In the genomic region with DNA sequence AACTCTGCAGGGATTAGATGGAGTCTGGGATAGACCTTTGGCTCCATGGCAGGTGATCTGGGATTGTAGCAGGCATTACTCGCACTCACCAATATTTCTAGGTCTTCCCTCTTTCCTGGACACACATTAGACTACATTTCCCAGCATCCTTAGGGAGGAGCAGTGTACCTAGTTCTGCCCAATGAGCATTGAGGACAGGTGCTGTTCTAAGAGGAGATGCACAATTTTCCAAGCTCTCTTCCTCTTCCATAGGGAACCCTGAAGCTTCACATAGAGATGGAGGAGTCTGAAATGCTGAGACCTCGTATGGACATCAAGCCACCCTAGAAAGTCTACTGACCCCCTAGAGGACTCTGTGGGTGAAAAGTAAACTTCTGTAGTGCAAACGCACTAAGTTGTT, we compare ENCODE assay signal across 18 cellular contexts. TPM values are rescaled to one million over a fixed set of nuclear protein-coding genes. Genes with fewer than 3 reads are reported as not detected.
DNase-seq lines count a peak whose midpoint lies in the region; ATAC-seq and TF ChIP-seq lines count a peak whose summit lies in the region.
"Had no signal": no experiment of that assay in that cellular context is flagged by ENCODE, and none has a peak within 500 bp of the region (broad histone marks: within the 10 kb centered on the region; RNA-seq: fewer than 3 reads in every experiment).

No MANE protein-coding gene starts in this region.

- no peaks in the 10 kb centered on the region for H3K9me3 Mint-ChIP-seq in dendritic cell treated with granulocyte-macrophage colony-stimulating factor and Interleukin-4, amounts not matched to agents 40 ng/mL and 50 ng/mL, for 4 days
- H3K9me3 Mint-ChIP-seq in CD4-positive, alpha-beta T cell, result no peaks in the 10 kb centered on the region
- H3K9me3 Mint-ChIP-seq: activated CD4-positive, alpha-beta memory T cell treated with anti-CD3 and anti-CD28 coated beads for 36 hours; activated naive CD4-positive, alpha-beta T cell treated with anti-CD3 and anti-CD28 coated beads, Interleukin-2, amount 10 ng/mL, durations not matched to agents 7 days and 5 days had no signal

- no peaks in the 10 kb centered on the region for H3K9me3 ChIP-seq in CD4-positive, alpha-beta T cell (ENCODE audit: control insufficient read depth, low read length)
- H3K9me3 ChIP-seq: colonic mucosa, left lung, Peyer's patch had no signal

- H3K36me3 Mint-ChIP-seq in dendritic cell treated with granulocyte-macrophage colony-stimulating factor and Interleukin-4, amounts not matched to agents 40 ng/mL and 50 ng/mL, for 4 days (ENCODE audit: low read depth), result no peaks in the 10 kb centered on the region
- no peaks in the 10 kb centered on the region for H3K36me3 Mint-ChIP-seq in CD4-positive, alpha-beta T cell (ENCODE audit: low read depth)
- H3K36me3 Mint-ChIP-seq: activated CD4-positive, alpha-beta memory T cell treated with anti-CD3 and anti-CD28 coated beads for 36 hours; activated naive CD4-positive, alpha-beta T cell treated with anti-CD3 and anti-CD28 coated beads, Interleukin-2, amount 10 ng/mL, durations not matched to agents 7 days and 5 days had no signal

- no peaks in the 10 kb centered on the region for H3K27me3 Mint-ChIP-seq in dendritic cell treated with granulocyte-macrophage colony-stimulating factor and Interleukin-4, amounts not matched to agents 40 ng/mL and 50 ng/mL, for 4 days
- H3K27me3 Mint-ChIP-seq in CD4-positive, alpha-beta T cell, result no peaks in the 10 kb centered on the region
- H3K27me3 Mint-ChIP-seq: activated CD4-positive, alpha-beta memory T cell treated with anti-CD3 and anti-CD28 coated beads for 36 hours had no signal

- peak overlapping the region; percentile 19 for H3K27ac Mint-ChIP-seq in dendritic cell treated with granulocyte-macrophage colony-stimulating factor and Interleukin-4, amounts not matched to agents 40 ng/mL and 50 ng/mL, for 4 days
- no peak overlapping the region for H3K27ac Mint-ChIP-seq in CD4-positive, alpha-beta T cell
- H3K27ac Mint-ChIP-seq: activated CD4-positive, alpha-beta memory T cell treated with anti-CD3 and anti-CD28 coated beads for 36 hours; activated naive CD4-positive, alpha-beta T cell treated with anti-CD3 and anti-CD28 coated beads, Interleukin-2, amount 10 ng/mL, durations not matched to agents 7 days and 5 days had no signal

- peak; percentile 15 for DNase-seq in SIG-M5 treated with dmso at 0.1 percent for 504 hours (lab: John Stamatoyannopoulos, UW; ENCODE audit: unreplicated experiment)
- DNase-seq in SIG-M5 (lab: John Stamatoyannopoulos, UW), result no peak
- DNase-seq in M059J (ENCODE audit: low read depth), result peak; percentile 31
- no peak for DNase-seq in NCI-H1436 (lab: John Stamatoyannopoulos, UW)
- DNase-seq in CD4-positive, alpha-beta T cell, result no peak
- DNase-seq: activated CD4-positive, alpha-beta memory T cell treated with anti-CD3 and anti-CD28 coated beads for 36 hours; activated naive CD4-positive, alpha-beta T cell treated with anti-CD3 and anti-CD28 coated beads, Interleukin-2, amount 10 ng/mL, durations not matched to agents 7 days and 5 days; activated T-cell treated with anti-CD3 and anti-CD28 coated beads, Interleukin-2, amount 50 U/mL, for 1 hour; colonic mucosa; left lung; NCI-H1436 treated with DMSO at 0.1 percent for 48 hours; NCI-H524 treated with DMSO at 0.1 percent for 48 hours; Peyer's patch; stimulated activated CD4-positive, alpha-beta T cell treated with anti-CD3 and anti-CD28 coated beads, Interleukin-2, amount 100 ng/mL, for 24 hours had no signal

- no peaks in the 10 kb centered on the region for H3K27me3 ChIP-seq in CD4-positive, alpha-beta T cell (ENCODE audit: control insufficient read depth, insufficient read depth, low read length)
- H3K27me3 ChIP-seq: colonic mucosa, Peyer's patch had no signal

- POLR2A ChIA-PET in CD4-positive, alpha-beta T cell (lab: Charles Lee), result no interaction called here

- no peak overlapping the region for H3K4me3 Mint-ChIP-seq in dendritic cell treated with granulocyte-macrophage colony-stimulating factor and Interleukin-4, amounts not matched to agents 40 ng/mL and 50 ng/mL, for 4 days
- H3K4me3 Mint-ChIP-seq in CD4-positive, alpha-beta T cell, result no peak overlapping the region
- H3K4me3 Mint-ChIP-seq: activated CD4-positive, alpha-beta memory T cell treated with anti-CD3 and anti-CD28 coated beads for 36 hours; activated naive CD4-positive, alpha-beta T cell treated with anti-CD3 and anti-CD28 coated beads, Interleukin-2, amount 10 ng/mL, durations not matched to agents 7 days and 5 days had no signal

- CTCF ChIA-PET in CD4-positive, alpha-beta T cell (lab: Charles Lee), result no interaction called here

- no peak overlapping the region for H3K27ac ChIP-seq in CD4-positive, alpha-beta T cell (ENCODE audit: low read depth, low read length)
- H3K27ac ChIP-seq: colonic mucosa, left lung, Peyer's patch had no signal

- peaks cover 13% of the 10 kb centered on the region for H3K4me1 Mint-ChIP-seq in dendritic cell treated with granulocyte-macrophage colony-stimulating factor and Interleukin-4, amounts not matched to agents 40 ng/mL and 50 ng/mL, for 4 days (ENCODE audit: low read depth)
- H3K4me1 Mint-ChIP-seq in CD4-positive, alpha-beta T cell (ENCODE audit: low read depth), result peaks cover 17% of the 10 kb centered on the region

- intact Hi-C loops in dendritic cell treated with granulocyte-macrophage colony-stimulating factor and Interleukin-4, amounts not matched to agents 40 ng/mL and 50 ng/mL, for 4 days (cut with micrococcal nuclease), result no loop called here
- intact Hi-C loops in CD4-positive, alpha-beta T cell (cut with DNase I, micrococcal nuclease), result no loop called here

- no peak for ATAC-seq in HG02840 (IDR thresholded peaks at IDR 0.05; ENCODE audit: low FRiP score, unreplicated experiment)
- ATAC-seq in CD4-positive, alpha-beta T cell (ENCODE audit: poor library complexity), result no peak
- ATAC-seq in HG02870 (IDR thresholded peaks at IDR 0.05; ENCODE audit: unreplicated experiment), result no peak
- ATAC-seq: left lung had no signal

- TF ChIP-seq CTCF in CD4-positive, alpha-beta T cell (IDR thresholded peaks at IDR 0.05), result no peak

RNA-seq across cellular contexts. Expression of gene GRID2IP, which starts 4.4 kb away (rescaled TPM):
- 0.02 TPM in 1 of 2 replicates, not detected in the other for total RNA-seq in M059J (2014; rRNA removed; shearing (Covaris generic))
- total RNA-seq in CD4-positive, alpha-beta T cell, result under 1 TPM; 0.36 to 0.39 TPM
- total RNA-seq: osteoblast had no signal

RNA-seq across cellular contexts. Expression of gene ZDHHC4, which starts 30.4 kb away (rescaled TPM):
- total RNA-seq in M059J (2014; rRNA removed; shearing (Covaris generic)), result 67.1 and 70.0 TPM in 2 replicates
- total RNA-seq in CD4-positive, alpha-beta T cell, result 10 to 100 TPM; 32.1 to 32.9 TPM

RNA-seq across cellular contexts. Expression of gene INTS15, which starts 43.0 kb away (rescaled TPM):
- 17.7 and 20.0 TPM in 2 replicates for total RNA-seq in M059J (2014; rRNA removed; shearing (Covaris generic))
- total RNA-seq in CD4-positive, alpha-beta T cell, result 10 to 100 TPM; 39.3 to 41.8 TPM

Comparison
In these comparisons a context has a peak if more than half of its experiments do, and no peak if none do; other contexts are left out.
1. DNase-seq: peak in SIG-M5 treated with dmso at 0.1 percent for 504 hours (single experiment) and M059J (single experiment); none in SIG-M5 (single experiment), NCI-H1436 (single experiment) and CD4-positive, alpha-beta T cell (0 of 10).